22 cellular contexts compared by ENCODE assay signal in the genomic region with DNA sequence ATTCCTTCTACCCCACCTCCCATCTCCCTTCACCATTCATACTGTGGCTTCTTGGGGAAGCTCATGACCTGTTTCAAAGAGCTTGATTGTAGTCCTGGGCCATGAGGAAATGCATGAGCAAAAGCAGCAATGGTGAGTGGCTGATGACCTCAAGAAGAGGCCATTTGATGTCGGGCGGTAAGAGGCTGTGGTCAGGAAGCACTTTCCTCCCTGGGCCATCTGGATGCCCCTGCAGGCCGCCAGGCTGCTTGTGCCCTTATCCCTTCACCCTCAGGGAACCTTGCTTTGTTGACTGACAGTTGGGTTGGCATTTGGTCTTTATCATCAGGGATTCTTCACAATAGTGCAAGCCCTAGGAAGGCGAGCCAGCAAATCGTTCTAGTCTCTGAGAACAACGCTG.
"Had no signal": no experiment of that assay in that cellular context is flagged by ENCODE, and none has a peak within 500 bp of the region (broad histone marks: within the 10 kb centered on the region; RNA-seq: fewer than 3 reads in every experiment).

No MANE protein-coding gene starts in this region.

- DNase-seq: activated B cell treated with CpG ODN at 0.5 μM for 24 hours; activated CD4-positive, alpha-beta T cell treated with anti-CD3 and anti-CD28 coated beads, Interleukin-2, amount 50 U/mL, for 1 hour; activated CD8-positive, alpha-beta T cell treated with anti-CD3 and anti-CD28 coated beads for 36 hours; activated gamma-delta T cell treated with Interleukin-2 at 50 U/mL for 16 hours; activated naive CD4-positive, alpha-beta T cell treated with anti-CD3 and anti-CD28 coated beads, Interleukin-2, amount 50 U/mL, for 16 hours; activated T-cell treated with anti-CD3 and anti-CD28 coated beads, Interleukin-2, amount 50 U/mL, for 4 hours; amniotic stem cell; brain microvascular endothelial cell; head of caudate nucleus; hypothalamus; immature natural killer cell; lower lobe of right lung; mesendoderm; natural killer cell; posterior cingulate gyrus; right cardiac atrium; stimulated activated CD4-positive, alpha-beta T cell treated with anti-CD3 and anti-CD28 coated beads, Interleukin-2, amount 100 ng/mL, for 48 hours; stimulated activated naive CD4-positive, alpha-beta T cell treated with Interleukin-2 at 50 U/mL for 16 hours; T-helper 2 cell; transverse colon had no signal

- H3K4me3 ChIP-seq: lower lobe of right lung, transverse colon had no signal

- FAIRE-seq: astrocyte, endothelial cell of umbilical vein had no signal
